18 cellular contexts compared by ENCODE assay signal in the genomic region with DNA sequence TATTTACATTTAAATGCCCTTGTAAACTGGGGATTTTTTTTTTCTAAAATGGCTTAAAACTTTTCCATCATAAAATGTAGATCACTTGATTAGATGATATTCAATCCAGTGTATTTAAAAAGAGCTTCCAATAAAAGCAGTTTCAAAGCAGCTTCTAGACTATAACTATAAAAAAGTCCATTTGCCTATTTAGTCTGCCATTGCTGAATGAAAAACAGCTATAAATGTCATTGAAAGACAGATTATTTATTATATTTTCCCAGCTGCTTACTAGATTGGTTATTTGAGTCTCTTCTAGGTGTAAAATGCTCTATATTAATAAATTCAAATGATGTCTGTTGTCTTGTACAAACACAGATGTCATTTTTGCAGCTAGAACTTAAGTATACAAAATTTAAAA.
"Had no signal": no experiment of that assay in that cellular context is flagged by ENCODE, and none has a peak within 500 bp of the region (broad histone marks: within the 10 kb centered on the region; RNA-seq: fewer than 3 reads in every experiment).

No MANE protein-coding gene starts in this region.

- H3K4me3 ChIP-seq: coronary artery, dorsolateral prefrontal cortex, esophagus muscularis mucosa, heart right ventricle, left lung, lower lobe of right lung, mucosa of descending colon had no signal

- H3K9me3 ChIP-seq: esophagus muscularis mucosa, heart right ventricle, left lung, lower lobe of right lung had no signal

- H3K27me3 ChIP-seq: esophagus muscularis mucosa, foreskin keratinocyte, heart right ventricle, left lung had no signal

- ATAC-seq: foreskin keratinocyte, heart right ventricle, left cardiac atrium, left lung, left ventricle myocardium superior, lower lobe of right lung, mucosa of descending colon had no signal

- DNase-seq: dermis blood vessel endothelial cell; dorsolateral prefrontal cortex; effector CD4-positive, alpha-beta T cell; effector memory CD4-positive, alpha-beta T cell; foreskin keratinocyte; glutamatergic neuron; head of caudate nucleus; heart right ventricle; hippocampal formation; left cardiac atrium; left lung; left ventricle myocardium superior; lower lobe of right lung; mesenchymal stem cell; mucosa of descending colon; naive B cell had no signal

- H3K36me3 ChIP-seq: esophagus muscularis mucosa, heart right ventricle, left lung, lower lobe of right lung had no signal

- H3K27ac ChIP-seq: dorsolateral prefrontal cortex, esophagus muscularis mucosa, foreskin keratinocyte, heart right ventricle, left lung, lower lobe of right lung had no signal

- H3K4me1 ChIP-seq: foreskin keratinocyte, left lung, lower lobe of right lung had no signal
